Comparison of ENCODE assay signal across 8 cellular contexts in genomic region chr10:91797874-91798735, GRCh38. TPM values are rescaled to one million over a fixed set of nuclear protein-coding genes. Genes with fewer than 3 reads are reported as not detected.
DNase-seq lines count a peak whose midpoint lies in the region; ATAC-seq and TF ChIP-seq lines count a peak whose summit lies in the region.

TSS of gene TNKS2 (plus strand) at chr10:91798426. CDS start at chr10:91798691, 265 bp downstream.

- DNase-seq in AG04449 (ENCODE audit: low read depth, low spot score) (peak; percentile 34), NCI-H2227 (lab: John Stamatoyannopoulos, UW; ENCODE audit: unreplicated experiment) (peak; percentile 96), WERI-Rb-1 (peak; percentile 96), breast epithelium (ENCODE audit: low spot score in 2 of 2) (peak; percentile 91 to 94)

- H3K9me3 ChIP-seq in WERI-Rb-1 (ENCODE audit: severe bottlenecking) (no peaks in the 10 kb centered on the region), breast epithelium (no peaks in the 10 kb centered on the region), iPS-18c (ENCODE audit: control insufficient read depth, insufficient read depth, low read length) (no peaks in the 10 kb centered on the region), skeletal muscle tissue (ENCODE audit: control insufficient read depth in 3 of 3, low read length in 3 of 3) (no peaks in the 10 kb centered on the region)

- H3K27ac ChIP-seq in WERI-Rb-1 (peak within 1 kb of the TSS; percentile 95), breast epithelium (peak within 1 kb of the TSS; percentile 98 to 99), skeletal muscle tissue (ENCODE audit: low read depth, low read length) (peak within 1 kb of the TSS; percentile 99)

- ATAC-seq in GM18870 (IDR thresholded peaks at IDR 0.05; ENCODE audit: unreplicated experiment) (peak; percentile 59), HG03108 (IDR thresholded peaks at IDR 0.05; ENCODE audit: unreplicated experiment) (peak; percentile 83)

- H3K4me3 ChIP-seq in AG04449 (ENCODE audit: low read depth, low read length) (peak within 1 kb of the TSS; percentile 95), WERI-Rb-1 (ENCODE audit: low read depth, low read length) (peak within 1 kb of the TSS; percentile 75), breast epithelium (peak within 1 kb of the TSS; percentile 86 to 93 (median 91)), iPS-18c (ENCODE audit: insufficient read depth, low read depth, low read length) (peak within 1 kb of the TSS; percentile 73), skeletal muscle tissue (ENCODE audit: low read length in 3 of 3) (peak within 1 kb of the TSS; percentile 88 to 99 (median 89))

- intact Hi-C loops in breast epithelium (cut with DNase I; ENCODE audit: low total_unique reads), result no loop called here

- TF ChIP-seq CTCF in AG04449 (IDR thresholded peaks at IDR 0.05; ENCODE audit: insufficient read depth, low read length, missing control alignments), result no peak
- no peak for TF ChIP-seq CTCF in WERI-Rb-1 (IDR thresholded peaks at IDR 0.05; ENCODE audit: low read depth, low read length)
- TF ChIP-seq CTCF in breast epithelium (IDR thresholded peaks at IDR 0.05), result no peak

- CTCF ChIA-PET in AG04449 (lab: Yijun Ruan, JAX), result interaction anchor here (0.7 kb wide), 1 partner anchor 11 kb away, joined by 3 read pairs; no protein-coding TSS in a partner anchor

- H3K27me3 ChIP-seq in WERI-Rb-1 (ENCODE audit: insufficient read depth, low read depth, severe bottlenecking) (no peaks in the 10 kb centered on the region), breast epithelium (no peaks in the 10 kb centered on the region), skeletal muscle tissue (ENCODE audit: control insufficient read depth in 3 of 3, insufficient read depth in 3 of 3, low read length in 3 of 3) (no peaks in the 10 kb centered on the region)

- H3K36me3 ChIP-seq in WERI-Rb-1 (peaks cover 35% of the 10 kb centered on the region), breast epithelium (no peaks in the 10 kb centered on the region), skeletal muscle tissue (ENCODE audit: control insufficient read depth in 3 of 3, insufficient read depth in 3 of 3, low read length in 3 of 3) (peaks cover 0 to 7% (median 0%) of the 10 kb centered on the region in 3 donors)

- H3K9ac ChIP-seq in skeletal muscle tissue (ENCODE audit: low read depth in 1 of 3, low read length in 3 of 3), result peak within 1 kb of the TSS; percentile 97 to 98 (median 97)

- peak; percentile 53 for TF ChIP-seq POLR2A in breast epithelium (IDR thresholded peaks at IDR 0.05)

- POLR2A ChIA-PET in AG04449 (lab: Yijun Ruan, JAX), result interaction anchor here (0.7 to 1.9 kb wide), 4 partner anchors 16 to 165 kb away, joined by 3 to 8 read pairs (median 4); partner anchors contain the start of genes BTAF1 and PPP1R3C

- H3K4me1 ChIP-seq in breast epithelium (peaks cover 0 to 15% of the 10 kb centered on the region in 2 donors), skeletal muscle tissue (ENCODE audit: control insufficient read depth in 3 of 3, insufficient read depth in 3 of 3, low read length in 3 of 3) (peaks cover 7 to 37% (median 26%) of the 10 kb centered on the region in 3 donors)

RNA-seq across cellular contexts. Expression of gene TNKS2, which starts in this region (rescaled TPM):
- 10 to 100 TPM; 48.2 to 65.4 (median 50.8) TPM for total RNA-seq in breast epithelium
- total RNA-seq in skeletal muscle tissue, result 41.2 TPM

Comparison
In these comparisons a context has a peak if more than half of its experiments do, and no peak if none do; other contexts are left out.
1. Peak in every context shown above with its lines: DNase-seq, ATAC-seq, H3K4me3 ChIP-seq and H3K27ac ChIP-seq.
2. DNase-seq: peak in every context shown above with its lines; median percentile 96 in NCI-H2227; 96 in WERI-Rb-1; 92 in breast epithelium; 34 in AG04449.